27 cellular contexts compared by ENCODE assay signal in genomic region chr2:220432645-220433044, GRCh38.
DNase-seq lines count a peak whose midpoint lies in the region; ATAC-seq and TF ChIP-seq lines count a peak whose summit lies in the region.
"Had no signal": no experiment of that assay in that cellular context is flagged by ENCODE, and none has a peak within 500 bp of the region (broad histone marks: within the 10 kb centered on the region; RNA-seq: fewer than 3 reads in every experiment).

No MANE protein-coding gene starts in this region.

- ATAC-seq in GM18867 (IDR thresholded peaks at IDR 0.05; ENCODE audit: unreplicated experiment), result peak; percentile 67
- ATAC-seq in HG02884 (IDR thresholded peaks at IDR 0.05; ENCODE audit: unreplicated experiment), result peak; percentile 73
- ATAC-seq: activated T-helper 17 cell treated with anti-CD3 and anti-CD28 coated beads, Interleukin-2, amount 50 U/mL, for 72 hours; GM23338; K562; left lobe of liver; psoas muscle; WTC11 had no signal

- no peak overlapping the region for H3K27ac ChIP-seq in MM.1S (ENCODE audit: low read length)
- H3K27ac ChIP-seq: coronary artery, esophagus muscularis mucosa, psoas muscle, tibial nerve had no signal

- no peaks in the 10 kb centered on the region for H3K4me1 ChIP-seq in MM.1S (ENCODE audit: low read length)
- H3K4me1 ChIP-seq: esophagus muscularis mucosa, psoas muscle, tibial nerve had no signal

- H3F3A ChIP-seq in MM.1S (ENCODE audit: insufficient read depth, low read length), result no peaks in the 10 kb centered on the region

- no peaks in the 10 kb centered on the region for H3K9me3 ChIP-seq in MM.1S (replicated peaks; ENCODE audit: insufficient read depth, low read length)
- H3K9me3 ChIP-seq: esophagus muscularis mucosa, MG63, psoas muscle, tibial nerve had no signal

- no peak overlapping the region for H3K4me2 ChIP-seq in MM.1S (ENCODE audit: low read depth, low read length)
- H3K4me2 ChIP-seq: GM23338 had no signal

- no peaks in the 10 kb centered on the region for H3K9me2 ChIP-seq in MM.1S (replicated peaks; ENCODE audit: insufficient read depth, low read length)

- no peak for TF ChIP-seq CTCF in GM20000 (IDR thresholded peaks at IDR 0.05; ENCODE audit: extremely low read depth, missing control alignments)
- TF ChIP-seq CTCF in MM.1S (IDR thresholded peaks at IDR 0.05; ENCODE audit: low read length), result no peak

- H4K20me1 ChIP-seq in MM.1S (ENCODE audit: insufficient read depth, low read length), result no peaks in the 10 kb centered on the region

- DNase-seq in GM20000 (ENCODE audit: low spot score) (peak; percentile 2), MM.1S (peak; percentile 48), amniotic stem cell (lab: John Stamatoyannopoulos, UW) (no peak), erythroblast (lab: John Stamatoyannopoulos, UW) (no peak), posterior vena cava (ENCODE audit: low spot score) (no peak)
- no peak for DNase-seq in activated CD8-positive, alpha-beta memory T cell treated with anti-CD3 and anti-CD28 coated beads, Interleukin-2, amount 50 U/mL, for 48 hours
- DNase-seq: activated CD4-positive, alpha-beta T cell treated with anti-CD3 and anti-CD28 coated beads, Interleukin-2, amount 50 U/mL, for 1 hour; anterior cingulate cortex; Calu3; HFFc6; hippocampal formation; immature natural killer cell; mesendoderm; MG63; NCI-H146; psoas muscle; T-helper 9 cell had no signal

- no peak overlapping the region for H2AFZ ChIP-seq in MM.1S (ENCODE audit: low read length)
- H2AFZ ChIP-seq: GM23338 had no signal

- intact Hi-C loops in posterior vena cava (cut with DNase I), result no loop called here

- H3K79me2 ChIP-seq in MM.1S (ENCODE audit: low read length), result no peaks in the 10 kb centered on the region

- H3K36me3 ChIP-seq in MM.1S (replicated peaks; ENCODE audit: insufficient read depth, low read length), result no peaks in the 10 kb centered on the region
- H3K36me3 ChIP-seq: esophagus muscularis mucosa, MG63, tibial nerve had no signal

- no peak overlapping the region for H3K4me3 ChIP-seq in MM.1S (ENCODE audit: low read length)
- H3K4me3 ChIP-seq: coronary artery, esophagus muscularis mucosa, GM23338, K562, MG63, psoas muscle, tibial nerve had no signal

- no peak for TF ChIP-seq POLR2A in erythroblast (IDR thresholded peaks at IDR 0.05; ENCODE audit: low read length)

- no peaks in the 10 kb centered on the region for H3K27me3 ChIP-seq in MM.1S (replicated peaks; ENCODE audit: insufficient read depth, low read length)
- H3K27me3 ChIP-seq: esophagus muscularis mucosa, MG63, tibial nerve had no signal

- no peak overlapping the region for H3K9ac ChIP-seq in MM.1S (ENCODE audit: low read length)

Comparison
In these comparisons a context has a peak if more than half of its experiments do, and no peak if none do; other contexts are left out.
1. DNase-seq: peak in GM20000 (single experiment) and MM.1S (single experiment); none in activated CD8-positive, alpha-beta memory T cell treated with anti-CD3 and anti-CD28 coated beads, Interleukin-2, amount 50 U/mL, for 48 hours (single experiment), amniotic stem cell (single experiment), erythroblast (0 of 2) and posterior vena cava (single experiment).